Comparison of ENCODE assay signal across 8 cellular contexts in genomic region chr19:8389891-8390616, GRCh38. TPM values are rescaled to one million over a fixed set of nuclear protein-coding genes. Genes with fewer than 3 reads are reported as not detected.
DNase-seq lines count a peak whose midpoint lies in the region; ATAC-seq and TF ChIP-seq lines count a peak whose summit lies in the region.

TSS of gene RAB11B (plus strand) at chr19:8390360. CDS start at chr19:8390417, 57 bp downstream.

- peaks cover 52% of the 10 kb centered on the region for H3K4me1 ChIP-seq in BLaER1

- POLR2A ChIA-PET in activated CD4-positive, alpha-beta T cell treated with anti-CD3 and anti-CD28 coated beads, Interleukin-2, amount 10 ng/mL, durations not matched to agents 7 days and 5 days (lab: Charles Lee): interaction anchor here (0.6 to 0.7 kb wide), 2 partner anchors 29 to 69 kb away, joined by 3 to 4 read pairs; partner anchors contain the start of genes NDUFA7 and RPS28

- no peak for TF ChIP-seq CTCF in coronary artery (IDR thresholded peaks at IDR 0.05)

- peak within 1 kb of the TSS; percentile 100 for H3K9ac ChIP-seq in BLaER1

- H4K20me1 ChIP-seq in BLaER1: peaks cover 43% of the 10 kb centered on the region

- H3K27ac Mint-ChIP-seq in activated CD4-positive, alpha-beta T cell treated with anti-CD3 and anti-CD28 coated beads, Interleukin-2, amount 10 ng/mL, durations not matched to agents 7 days and 5 days: peak within 1 kb of the TSS; percentile 99

- peaks cover 16% of the 10 kb centered on the region for H3K9me3 ChIP-seq in BLaER1

- peaks cover 11% of the 10 kb centered on the region for H3K36me3 Mint-ChIP-seq in activated CD4-positive, alpha-beta T cell treated with anti-CD3 and anti-CD28 coated beads, Interleukin-2, amount 10 ng/mL, durations not matched to agents 7 days and 5 days (ENCODE audit: low read depth)

- H3K9me3 Mint-ChIP-seq in activated CD4-positive, alpha-beta T cell treated with anti-CD3 and anti-CD28 coated beads, Interleukin-2, amount 10 ng/mL, durations not matched to agents 7 days and 5 days: peaks cover 5% of the 10 kb centered on the region

- CTCF ChIA-PET in activated CD4-positive, alpha-beta T cell treated with anti-CD3 and anti-CD28 coated beads, Interleukin-2, amount 10 ng/mL, durations not matched to agents 7 days and 5 days (lab: Charles Lee): interaction anchor here (0.6 to 2.9 kb wide), 9 partner anchors 18 to 446 kb away, joined by 3 to 12 read pairs (median 3); partner anchors contain the start of genes MARCHF2 and TIMM44

- peak within 1 kb of the TSS; percentile 76 for H3K4me2 ChIP-seq in BLaER1

- H3K27me3 ChIP-seq in BLaER1 (no peaks in the 10 kb centered on the region), layer of hippocampus (ENCODE audit: control insufficient read depth, insufficient read depth, low read length) (no peaks in the 10 kb centered on the region)

- DNase-seq in NCI-H69 (lab: John Stamatoyannopoulos, UW): peak; percentile 100
- peak; percentile 99 for DNase-seq in activated CD4-positive, alpha-beta T cell treated with anti-CD3 and anti-CD28 coated beads, Interleukin-2, amount 10 ng/mL, durations not matched to agents 7 days and 5 days
- DNase-seq in coronary artery (ENCODE audit: low spot score): peak; percentile 100
- DNase-seq in stimulated activated CD4-positive, alpha-beta T cell treated with anti-CD3 and anti-CD28 coated beads, Interleukin-1b, Interleukin-23, amount 100 ng/mL, for 4 hours (ENCODE audit: low read depth in 2 of 2): peak; percentile 94 to 95

- peaks cover 33% of the 10 kb centered on the region for H3K4me1 Mint-ChIP-seq in activated CD4-positive, alpha-beta T cell treated with anti-CD3 and anti-CD28 coated beads, Interleukin-2, amount 10 ng/mL, durations not matched to agents 7 days and 5 days

- no peaks in the 10 kb centered on the region for H3K27me3 Mint-ChIP-seq in activated CD4-positive, alpha-beta T cell treated with anti-CD3 and anti-CD28 coated beads, Interleukin-2, amount 10 ng/mL, durations not matched to agents 7 days and 5 days

- H3K4me3 Mint-ChIP-seq in activated CD4-positive, alpha-beta T cell treated with anti-CD3 and anti-CD28 coated beads, Interleukin-2, amount 10 ng/mL, durations not matched to agents 7 days and 5 days: peak within 1 kb of the TSS; percentile 93

- H3K4me3 ChIP-seq in BLaER1 (peak within 1 kb of the TSS; percentile 96), coronary artery (peak within 1 kb of the TSS; percentile 92)

- peaks cover 21% of the 10 kb centered on the region for H3K36me3 ChIP-seq in BLaER1

- ATAC-seq in GM19328 (IDR thresholded peaks at IDR 0.05; ENCODE audit: unreplicated experiment) (peak; percentile 86), HG03520 (IDR thresholded peaks at IDR 0.05; ENCODE audit: unreplicated experiment) (peak; percentile 84)

- H3K27ac ChIP-seq in BLaER1: peak within 1 kb of the TSS; percentile 100
- H3K27ac ChIP-seq in coronary artery: peak within 1 kb of the TSS; percentile 100
- peak within 1 kb of the TSS; percentile 100 for H3K27ac ChIP-seq in layer of hippocampus (ENCODE audit: low read depth, low read length)

RNA-seq across cellular contexts. Expression of gene RAB11B, which starts in this region (rescaled TPM):
- total RNA-seq in activated CD4-positive, alpha-beta T cell treated with anti-CD3 and anti-CD28 coated beads, Interleukin-2, amount 10 ng/mL, durations not matched to agents 7 days and 5 days: 100 to 1,000 TPM; 104 to 107 TPM

Comparison
In these comparisons a context has a peak if more than half of its experiments do, and no peak if none do; other contexts are left out.
1. Peak in every context shown above with its lines: DNase-seq, ATAC-seq, H3K4me3 ChIP-seq and H3K27ac ChIP-seq.